In the genomic region with DNA sequence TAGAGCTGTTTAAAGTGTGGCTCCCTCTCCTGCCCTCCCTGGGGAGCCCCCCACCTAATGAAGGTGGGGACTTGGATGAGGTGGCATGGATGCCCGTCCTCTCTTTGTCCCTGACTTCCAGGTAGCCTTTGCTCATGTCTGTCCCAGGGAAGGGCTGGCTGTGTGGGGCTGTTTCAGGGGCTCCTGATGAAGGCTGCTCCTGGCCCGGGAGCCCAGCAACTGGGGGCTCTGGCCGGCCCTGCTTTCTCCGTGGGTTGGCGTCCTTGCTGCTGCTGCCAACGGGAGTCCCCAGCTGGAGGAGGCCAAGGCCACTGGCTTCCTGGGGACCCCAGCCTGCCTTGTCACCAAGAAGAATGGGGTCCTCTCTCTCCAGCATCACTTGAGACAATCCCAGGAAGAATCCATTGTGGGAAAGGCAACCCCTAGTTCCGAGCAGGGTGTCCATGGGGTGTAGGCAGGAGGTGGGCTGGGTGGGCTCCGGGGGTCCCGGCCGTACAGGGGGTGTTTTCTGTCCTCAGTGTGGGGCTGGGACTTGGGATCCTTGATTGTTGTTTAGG, we compare ENCODE assay signal across 21 cellular contexts. TPM values are rescaled to one million over a fixed set of nuclear protein-coding genes. Genes with fewer than 3 reads are reported as not detected.
DNase-seq lines count a peak whose midpoint lies in the region; ATAC-seq and TF ChIP-seq lines count a peak whose summit lies in the region.
"Had no signal": no experiment of that assay in that cellular context is flagged by ENCODE, and none has a peak within 500 bp of the region (broad histone marks: within the 10 kb centered on the region; RNA-seq: fewer than 3 reads in every experiment).

No MANE protein-coding gene starts in this region.

- peaks cover 66% of the 10 kb centered on the region for H4K20me1 ChIP-seq in DND-41 (ENCODE audit: insufficient read depth, low read length)

- H3K27ac ChIP-seq in DND-41 (ENCODE audit: low read length) (0 out of 2 replicates have a peak overlapping the region, but pooled peaks have one; percentile 3), body of pancreas (peak overlapping the region; percentile 36 to 74 (median 60)), mesenchymal stem cell (ENCODE audit: low read length, poor library complexity, severe bottlenecking) (no peak overlapping the region)
- H3K27ac ChIP-seq: GM23248, KMS-11 had no signal

- H3K9me3 ChIP-seq in DND-41 (ENCODE audit: insufficient read depth, low read length, severe bottlenecking) (no peaks in the 10 kb centered on the region), body of pancreas (no peaks in the 10 kb centered on the region), mesenchymal stem cell (ENCODE audit: control insufficient read depth, low read length) (no peaks in the 10 kb centered on the region)
- H3K9me3 ChIP-seq: BE2C, Caco-2, HAP-1 had no signal

- H2BK12ac ChIP-seq in mesenchymal stem cell (ENCODE audit: low read length in 2 of 2), result no peak overlapping the region

- peaks cover 6% of the 10 kb centered on the region for H3K4me1 Mint-ChIP-seq in stimulated activated effector memory CD8-positive, alpha-beta T cell treated with anti-CD3 and anti-CD28 coated beads, Interleukin-12 subunit alpha, Interleukin-12 subunit beta, amount 100 ng/mL, for 72 hours

- H3K27me3 ChIP-seq in DND-41 (ENCODE audit: insufficient read depth, low read length, poor library complexity), result no peaks in the 10 kb centered on the region
- no peaks in the 10 kb centered on the region for H3K27me3 ChIP-seq in body of pancreas
- no peaks in the 10 kb centered on the region for H3K27me3 ChIP-seq in mesenchymal stem cell (ENCODE audit: control insufficient read depth in 1 of 2, insufficient read depth in 1 of 2, low read length in 2 of 2)
- H3K27me3 ChIP-seq: BE2C had no signal

- no peak overlapping the region for H3K4me3 Mint-ChIP-seq in stimulated activated effector memory CD8-positive, alpha-beta T cell treated with anti-CD3 and anti-CD28 coated beads, Interleukin-12 subunit alpha, Interleukin-12 subunit beta, amount 100 ng/mL, for 72 hours
- H3K4me3 Mint-ChIP-seq: CD4-positive, alpha-beta T cell had no signal

- H2BK5ac ChIP-seq in mesenchymal stem cell (ENCODE audit: low read depth, low read length, poor library complexity, severe bottlenecking), result no peak overlapping the region

- H2AK5ac ChIP-seq in mesenchymal stem cell (ENCODE audit: low read length, severe bottlenecking), result peak overlapping the region; percentile 91

- peaks cover 14% of the 10 kb centered on the region for H3K79me1 ChIP-seq in mesenchymal stem cell (replicated peaks; ENCODE audit: low read length, poor library complexity, severe bottlenecking)

- peak overlapping the region; percentile 20 for H3K27ac Mint-ChIP-seq in stimulated activated effector memory CD8-positive, alpha-beta T cell treated with anti-CD3 and anti-CD28 coated beads, Interleukin-12 subunit alpha, Interleukin-12 subunit beta, amount 100 ng/mL, for 72 hours
- H3K27ac Mint-ChIP-seq: CD4-positive, alpha-beta T cell had no signal

- no peak for TF ChIP-seq CTCF in DND-41 (IDR thresholded peaks at IDR 0.05; ENCODE audit: borderline replicate concordance, extremely low read depth, low read length, poor library complexity, severe bottlenecking)
- no peak for TF ChIP-seq CTCF in body of pancreas (IDR thresholded peaks at IDR 0.05)

- ATAC-seq in DND-41 (ENCODE audit: insufficient read depth, low read depth) (no peak), body of pancreas (no peak)
- ATAC-seq in stimulated activated effector memory CD8-positive, alpha-beta T cell treated with anti-CD3 and anti-CD28 coated beads, Interleukin-12 subunit alpha, Interleukin-12 subunit beta, amount 100 ng/mL, for 72 hours, result no peak
- ATAC-seq: Right ventricle myocardium inferior had no signal

- no peaks in the 10 kb centered on the region for H3K36me3 Mint-ChIP-seq in stimulated activated effector memory CD8-positive, alpha-beta T cell treated with anti-CD3 and anti-CD28 coated beads, Interleukin-12 subunit alpha, Interleukin-12 subunit beta, amount 100 ng/mL, for 72 hours

- no peak overlapping the region for H2AFZ ChIP-seq in DND-41 (ENCODE audit: low read depth, low read length)
- no peak overlapping the region for H2AFZ ChIP-seq in mesenchymal stem cell (ENCODE audit: low read depth, low read length)
- H2AFZ ChIP-seq: GM23248 had no signal

- H3K9me3 Mint-ChIP-seq in stimulated activated effector memory CD8-positive, alpha-beta T cell treated with anti-CD3 and anti-CD28 coated beads, Interleukin-12 subunit alpha, Interleukin-12 subunit beta, amount 100 ng/mL, for 72 hours, result no peaks in the 10 kb centered on the region
- H3K9me3 Mint-ChIP-seq: CD4-positive, alpha-beta T cell had no signal

- H3K9ac ChIP-seq in DND-41 (ENCODE audit: low read depth, low read length) (no peak overlapping the region), mesenchymal stem cell (ENCODE audit: low read length) (no peak overlapping the region)
- H3K9ac ChIP-seq: GM23248, KMS-11 had no signal

- 72 to 73% methylated on average over 2 to 9 of the region's 10 CpGs for WGBS in body of pancreas, 2 donors
- 85% methylated on average over 10 of the region's 10 CpGs for WGBS in mesenchymal stem cell

- H3K36me3 ChIP-seq in DND-41 (ENCODE audit: insufficient read depth, low read length) (peaks cover 84% of the 10 kb centered on the region), body of pancreas (replicated peaks in 1 of 2; ENCODE audit: insufficient read depth in 1 of 2, low read depth in 2 of 2) (no peaks in the 10 kb centered on the region), mesenchymal stem cell (ENCODE audit: control insufficient read depth in 1 of 2, insufficient read depth in 2 of 2, low read depth in 1 of 2, low read length in 2 of 2) (peaks cover 0 to 48% of the 10 kb centered on the region in 2 experiments)
- H3K36me3 ChIP-seq: HAP-1 had no signal

- TF ChIP-seq POLR2A in body of pancreas (IDR thresholded peaks at IDR 0.05), result no peak

- no peaks in the 10 kb centered on the region for H3K4me1 ChIP-seq in DND-41 (ENCODE audit: insufficient read depth, low read length)
- H3K4me1 ChIP-seq in body of pancreas, result peaks cover 18% of the 10 kb centered on the region
- H3K4me1 ChIP-seq in mesenchymal stem cell (ENCODE audit: control insufficient read depth, insufficient read depth, low read depth, low read length), result peaks cover 33% of the 10 kb centered on the region
- H3K4me1 ChIP-seq: BE2C, HAP-1 had no signal

- no peak overlapping the region for H2BK120ac ChIP-seq in mesenchymal stem cell (ENCODE audit: low read depth, low read length)

- intact Hi-C loops in body of pancreas (cut with DNase I), result no loop called here

- H3K79me2 ChIP-seq in DND-41 (ENCODE audit: insufficient read depth, low read length), result peaks cover 85% of the 10 kb centered on the region

- H4K8ac ChIP-seq in mesenchymal stem cell (ENCODE audit: low read length), result no peak overlapping the region

- no peak overlapping the region for H3K4ac ChIP-seq in mesenchymal stem cell (ENCODE audit: low read depth in 1 of 2, low read length in 2 of 2)

- H3K4me3 ChIP-seq in DND-41 (ENCODE audit: low read depth in 1 of 2, low read length in 2 of 2), result no peak overlapping the region
- H3K4me3 ChIP-seq in body of pancreas, result no peak overlapping the region
- no peak overlapping the region for H3K4me3 ChIP-seq in mesenchymal stem cell (ENCODE audit: insufficient read depth in 1 of 2, low read depth in 1 of 2, low read length in 2 of 2)
- H3K4me3 ChIP-seq: GM23248, HAP-1 had no signal

- no peak overlapping the region for H3K14ac ChIP-seq in mesenchymal stem cell (ENCODE audit: low read length in 2 of 2)

- peak overlapping the region; percentile 39 for H4K91ac ChIP-seq in mesenchymal stem cell (ENCODE audit: low read length)

- H3K4me2 ChIP-seq in DND-41 (ENCODE audit: insufficient read depth, low read length) (no peak overlapping the region), mesenchymal stem cell (ENCODE audit: low read length, poor library complexity, severe bottlenecking) (no peak overlapping the region)
- H3K4me2 ChIP-seq: KMS-11 had no signal

- DNase-seq in DND-41 (no peak), body of pancreas (no peak), mesenchymal stem cell (no peak), NCI-H1694 (lab: John Stamatoyannopoulos, UW) (no peak), NCI-H2029 (lab: John Stamatoyannopoulos, UW) (no peak)
- no peak for DNase-seq in stimulated activated effector memory CD8-positive, alpha-beta T cell treated with anti-CD3 and anti-CD28 coated beads, Interleukin-12 subunit alpha, Interleukin-12 subunit beta, amount 100 ng/mL, for 72 hours (ENCODE audit: low spot score in 2 of 2)
- no peak for DNase-seq in activated T-cell treated with anti-CD3 and anti-CD28 coated beads, Interleukin-2, amount 50 U/mL, for 48 hours
- DNase-seq: BE2C; CD4-positive, alpha-beta T cell; DMS 273 treated with DMSO at 0.1 percent for 48 hours; GM23248; NCI-H1105; NCI-H146; NCI-H2081; NCI-H446; NCI-H526; OCI-M1 had no signal

- no peak overlapping the region for H3K18ac ChIP-seq in mesenchymal stem cell (ENCODE audit: low read depth in 1 of 2, low read length in 2 of 2)

- no peak overlapping the region for H2BK15ac ChIP-seq in mesenchymal stem cell (ENCODE audit: low read depth, poor library complexity, severe bottlenecking)

- no peak overlapping the region for H3K23ac ChIP-seq in mesenchymal stem cell (ENCODE audit: low read length in 2 of 2)

RNA-seq across cellular contexts. Expression of gene GRAMD4, which starts 13.2 kb away (rescaled TPM):
- 10 to 100 TPM; 29.3 to 62.3 TPM for total RNA-seq in body of pancreas
- 5.1 TPM for polyA plus RNA-seq in mesenchymal stem cell (2013, experiment 1 of 2)
- 5.0 TPM for polyA plus RNA-seq in mesenchymal stem cell (2013, experiment 2 of 2)
